In the genomic region with DNA sequence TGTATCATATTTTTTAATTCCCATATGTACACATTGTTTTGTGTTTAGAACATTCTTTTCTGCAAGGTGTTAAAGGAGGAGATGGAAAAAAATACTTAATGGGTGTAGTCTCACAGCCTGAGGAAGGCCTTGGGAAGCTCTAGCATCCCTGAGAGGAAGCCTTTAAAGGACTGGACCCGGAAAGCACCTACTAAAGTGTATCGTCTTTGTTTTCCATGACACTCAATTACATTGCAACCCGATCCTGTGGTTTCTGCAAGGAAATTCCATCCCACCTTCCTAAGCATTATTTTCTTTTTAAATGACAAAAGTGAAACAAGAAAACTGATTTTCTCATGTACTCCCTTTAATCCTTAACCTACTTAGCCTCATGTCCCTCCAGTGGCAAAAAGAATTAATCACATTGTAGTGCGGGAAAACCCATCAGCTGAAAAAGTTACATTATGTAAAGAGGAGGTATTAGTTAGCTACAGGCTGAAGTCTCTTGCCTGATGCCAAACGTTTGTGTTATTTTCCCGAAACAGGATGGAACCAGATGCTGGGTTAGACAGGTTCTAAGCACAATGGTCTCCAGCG, we compare ENCODE assay signal across 19 cellular contexts.
"Had no signal": no experiment of that assay in that cellular context is flagged by ENCODE, and none has a peak within 500 bp of the region (broad histone marks: within the 10 kb centered on the region; RNA-seq: fewer than 3 reads in every experiment).

No MANE protein-coding gene starts in this region.

- DNase-seq: activated CD4-positive, alpha-beta memory T cell treated with anti-CD3 and anti-CD28 coated beads for 36 hours; activated CD4-positive, alpha-beta T cell treated with anti-CD3 and anti-CD28 coated beads for 36 hours; activated CD8-positive, alpha-beta memory T cell treated with anti-CD3 and anti-CD28 coated beads, Interleukin-2, amount 10 ng/mL, durations not matched to agents 7 days and 5 days; activated naive CD8-positive, alpha-beta T cell treated with anti-CD3 and anti-CD28 coated beads for 36 hours; amygdala; body of pancreas; dorsolateral prefrontal cortex; erythroblast; kidney; left lung; right cardiac atrium; stimulated activated CD4-positive, alpha-beta T cell treated with anti-CD3 and anti-CD28 coated beads, Interleukin-2, amount 100 ng/mL, for 48 hours; stimulated activated naive CD8-positive, alpha-beta T cell treated with anti-CD3 and anti-CD28 coated beads, Interleukin-15, amount 100 ng/mL, for 72 hours; transverse colon; uterus had no signal

- H3K27me3 ChIP-seq: body of pancreas, dorsolateral prefrontal cortex, left lung, suprapubic skin, transverse colon, uterus had no signal

- H3K4me1 Mint-ChIP-seq: activated CD4-positive, alpha-beta T cell treated with anti-CD3 and anti-CD28 coated beads for 36 hours; activated CD8-positive, alpha-beta memory T cell treated with anti-CD3 and anti-CD28 coated beads, Interleukin-2, amount 10 ng/mL, durations not matched to agents 7 days and 5 days; activated naive CD8-positive, alpha-beta T cell treated with anti-CD3 and anti-CD28 coated beads for 36 hours; mesothelial cell of epicardium; stimulated activated naive CD8-positive, alpha-beta T cell treated with anti-CD3 and anti-CD28 coated beads, Interleukin-15, amount 100 ng/mL, for 72 hours had no signal

- H3K27ac ChIP-seq: body of pancreas, dorsolateral prefrontal cortex, left lung, skin epidermis, suprapubic skin, transverse colon, uterus had no signal

- H3K4me1 ChIP-seq: body of pancreas, left lung, suprapubic skin, transverse colon, uterus had no signal

- H3K4me3 ChIP-seq: body of pancreas, dorsolateral prefrontal cortex, left lung, skin epidermis, suprapubic skin, transverse colon, uterus had no signal

- H3K9me3 ChIP-seq: body of pancreas, left lung, suprapubic skin, transverse colon, uterus had no signal

- H3K9me3 Mint-ChIP-seq: activated CD4-positive, alpha-beta memory T cell treated with anti-CD3 and anti-CD28 coated beads for 36 hours; activated naive CD8-positive, alpha-beta T cell treated with anti-CD3 and anti-CD28 coated beads for 36 hours; nephron; stimulated activated naive CD8-positive, alpha-beta T cell treated with anti-CD3 and anti-CD28 coated beads, Interleukin-15, amount 100 ng/mL, for 72 hours had no signal

- H3K36me3 Mint-ChIP-seq: activated CD4-positive, alpha-beta memory T cell treated with anti-CD3 and anti-CD28 coated beads for 36 hours; activated CD8-positive, alpha-beta memory T cell treated with anti-CD3 and anti-CD28 coated beads, Interleukin-2, amount 10 ng/mL, durations not matched to agents 7 days and 5 days; activated naive CD8-positive, alpha-beta T cell treated with anti-CD3 and anti-CD28 coated beads for 36 hours; mesothelial cell of epicardium had no signal

- H3K4me3 Mint-ChIP-seq: activated CD4-positive, alpha-beta memory T cell treated with anti-CD3 and anti-CD28 coated beads for 36 hours; activated CD4-positive, alpha-beta T cell treated with anti-CD3 and anti-CD28 coated beads for 36 hours; activated CD8-positive, alpha-beta memory T cell treated with anti-CD3 and anti-CD28 coated beads, Interleukin-2, amount 10 ng/mL, durations not matched to agents 7 days and 5 days; activated naive CD8-positive, alpha-beta T cell treated with anti-CD3 and anti-CD28 coated beads for 36 hours; mesothelial cell of epicardium; nephron; stimulated activated naive CD8-positive, alpha-beta T cell treated with anti-CD3 and anti-CD28 coated beads, Interleukin-15, amount 100 ng/mL, for 72 hours had no signal

- H3K27ac Mint-ChIP-seq: activated CD4-positive, alpha-beta memory T cell treated with anti-CD3 and anti-CD28 coated beads for 36 hours; activated CD4-positive, alpha-beta T cell treated with anti-CD3 and anti-CD28 coated beads for 36 hours; activated CD8-positive, alpha-beta memory T cell treated with anti-CD3 and anti-CD28 coated beads, Interleukin-2, amount 10 ng/mL, durations not matched to agents 7 days and 5 days; activated naive CD8-positive, alpha-beta T cell treated with anti-CD3 and anti-CD28 coated beads for 36 hours; mesothelial cell of epicardium; nephron; stimulated activated naive CD8-positive, alpha-beta T cell treated with anti-CD3 and anti-CD28 coated beads, Interleukin-15, amount 100 ng/mL, for 72 hours had no signal

- H3K36me3 ChIP-seq: left lung, suprapubic skin, transverse colon, uterus had no signal
